Comparison of ENCODE assay signal across 22 cellular contexts in genomic region chr1:246111570-246111969, GRCh38.
"Had no signal": no experiment of that assay in that cellular context is flagged by ENCODE, and none has a peak within 500 bp of the region (broad histone marks: within the 10 kb centered on the region; RNA-seq: fewer than 3 reads in every experiment).

No MANE protein-coding gene starts in this region.

- H3K36me3 ChIP-seq: heart right ventricle, neural progenitor cell, stomach, suprapubic skin, transverse colon had no signal

- H3K27ac ChIP-seq: heart right ventricle, neural progenitor cell, stomach, suprapubic skin had no signal

- H3K9me3 ChIP-seq: heart right ventricle, mucosa of descending colon, stomach, suprapubic skin, transverse colon had no signal

- DNase-seq: activated gamma-delta T cell treated with Interleukin-2 at 50 U/mL for 16 hours; activated T-cell treated with anti-CD3 and anti-CD28 coated beads, Interleukin-2, amount 50 U/mL, for 1 hour; aorta; effector CD4-positive, alpha-beta T cell; foreskin fibroblast; heart right ventricle; islet precursor cell; left cardiac atrium; mesendoderm; mucosa of descending colon; posterior cingulate gyrus; small intestine; stimulated activated CD4-positive, alpha-beta T cell treated with anti-CD3 and anti-CD28 coated beads, Interleukin-15, amount 100 ng/mL, for 24 hours; stomach; transverse colon had no signal

- ATAC-seq: activated naive CD4-positive, alpha-beta T cell treated with anti-CD3 and anti-CD28 coated beads, Interleukin-2, amount 50 U/mL, for 72 hours; heart right ventricle; left cardiac atrium; mucosa of descending colon; sciatic nerve; stimulated activated memory B cell treated with anti-CD40 and anti-IgM and Interleukin-4, amounts not matched to agents 10 μg/mL and 1 μg/mL and 100 μg/mL, for 72 hours; WTC11 had no signal

- H3K27ac Mint-ChIP-seq: brain; neural progenitor cell; stimulated activated memory B cell treated with anti-CD40 and anti-IgM and Interleukin-4, amounts not matched to agents 10 μg/mL and 1 μg/mL and 100 μg/mL, for 72 hours; WTC11 had no signal

- H3K4me3 ChIP-seq: heart right ventricle, mucosa of descending colon, neural progenitor cell, stomach, suprapubic skin, transverse colon had no signal

- H3K9ac ChIP-seq: neural progenitor cell had no signal

- H3K4me3 Mint-ChIP-seq: brain; neural progenitor cell; stimulated activated memory B cell treated with anti-CD40 and anti-IgM and Interleukin-4, amounts not matched to agents 10 μg/mL and 1 μg/mL and 100 μg/mL, for 72 hours; WTC11 had no signal

- H3K27me3 Mint-ChIP-seq: brain; stimulated activated memory B cell treated with anti-CD40 and anti-IgM and Interleukin-4, amounts not matched to agents 10 μg/mL and 1 μg/mL and 100 μg/mL, for 72 hours had no signal

- H3K9me3 Mint-ChIP-seq: activated naive CD4-positive, alpha-beta T cell treated with anti-CD3 and anti-CD28 coated beads, Interleukin-2, amount 50 U/mL, for 72 hours; brain; neural progenitor cell had no signal

- H3K4me1 ChIP-seq: suprapubic skin had no signal

- H3K27me3 ChIP-seq: heart right ventricle, neural progenitor cell, stomach, suprapubic skin, transverse colon had no signal

- H2AFZ ChIP-seq: neural progenitor cell had no signal

- H3K36me3 Mint-ChIP-seq: brain, neural progenitor cell had no signal

- H3K4me1 Mint-ChIP-seq: stimulated activated memory B cell treated with anti-CD40 and anti-IgM and Interleukin-4, amounts not matched to agents 10 μg/mL and 1 μg/mL and 100 μg/mL, for 72 hours had no signal
